Comparison of ENCODE assay signal across 1 cellular context in the genomic region with DNA sequence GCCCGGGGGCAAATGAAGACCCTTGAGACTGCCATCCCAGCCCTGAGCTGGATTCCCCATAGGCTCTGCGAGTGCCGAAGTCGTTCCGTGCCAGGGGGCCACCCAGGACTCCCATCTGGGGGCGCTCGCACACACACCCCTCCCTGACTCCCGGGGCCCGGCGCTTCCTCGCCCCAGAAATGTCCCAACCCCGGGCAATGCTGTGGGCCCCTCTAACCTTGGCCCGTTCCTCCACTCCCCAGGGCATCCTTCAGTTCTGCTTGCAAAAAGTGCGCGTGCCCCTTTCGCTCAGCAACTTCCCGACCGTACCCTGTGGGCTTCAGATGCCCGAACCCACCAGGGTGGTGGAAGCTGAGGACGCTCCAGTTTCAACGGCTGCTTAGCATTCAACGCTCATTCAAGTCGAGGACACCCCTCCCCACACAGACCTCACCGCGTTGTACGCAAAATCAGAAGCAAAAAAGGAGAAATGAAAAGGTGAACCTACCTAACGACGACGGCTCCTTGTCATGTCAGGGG.
TF ChIP-seq lines count a peak whose summit lies in the region.

No MANE protein-coding gene starts in this region.

TF ChIP-seq in GM12878, 131 proteins besides CTCF, POLR2A, EP300 and RAD21 (continued from another document):
- TF ChIP-seq, protein P1, sequence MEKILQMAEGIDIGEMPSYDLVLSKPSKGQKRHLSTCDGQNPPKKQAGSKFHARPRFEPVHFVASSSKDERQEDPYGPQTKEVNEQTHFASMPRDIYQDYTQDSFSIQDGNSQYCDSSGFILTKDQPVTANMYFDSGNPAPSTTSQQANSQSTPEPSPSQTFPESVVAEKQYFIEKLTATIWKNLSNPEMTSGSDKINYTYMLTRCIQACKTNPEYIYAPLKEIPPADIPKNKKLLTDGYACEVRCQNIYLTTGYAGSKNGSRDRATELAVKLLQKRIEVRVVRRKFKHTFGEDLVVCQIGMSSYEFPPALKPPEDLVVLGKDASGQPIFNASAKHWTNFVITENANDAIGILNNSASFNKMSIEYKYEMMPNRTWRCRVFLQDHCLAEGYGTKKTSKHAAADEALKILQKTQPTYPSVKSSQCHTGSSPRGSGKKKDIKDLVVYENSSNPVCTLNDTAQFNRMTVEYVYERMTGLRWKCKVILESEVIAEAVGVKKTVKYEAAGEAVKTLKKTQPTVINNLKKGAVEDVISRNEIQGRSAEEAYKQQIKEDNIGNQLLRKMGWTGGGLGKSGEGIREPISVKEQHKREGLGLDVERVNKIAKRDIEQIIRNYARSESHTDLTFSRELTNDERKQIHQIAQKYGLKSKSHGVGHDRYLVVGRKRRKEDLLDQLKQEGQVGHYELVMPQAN (conservative IDR thresholded peaks at IDR 0.05), result peak; percentile 3; the same call in 1 of the 2 replicates
- TF ChIP-seq SP1 (IDR thresholded peaks at IDR 0.05; ENCODE audit: low read depth, low read length) (no peak), FOS (IDR thresholded peaks at IDR 0.05; ENCODE audit: borderline replicate concordance, extremely low read depth, insufficient read length) (no peak), SUPT20H (IDR thresholded peaks at IDR 0.05; ENCODE audit: borderline replicate concordance, control insufficient read depth, low read depth, low read length) (no peak), HDGF (IDR thresholded peaks at IDR 0.05) (no peak), DPF2 (IDR thresholded peaks at IDR 0.05) (peak; percentile 17; the same call in 1 of the 2 replicates), STAT1 (conservative IDR thresholded peaks at IDR 0.05) (no peak), CBX5 (IDR thresholded peaks at IDR 0.05; ENCODE audit: low read depth) (no peak), SRF (IDR thresholded peaks at IDR 0.05; ENCODE audit: low read depth in 2 of 2, low read length in 2 of 2) (no peak), CUX1 (IDR thresholded peaks at IDR 0.05; ENCODE audit: insufficient replicate concordance, low read depth, low read length) (no peak), IKZF1 (conservative IDR thresholded peaks at IDR 0.05) (no peak)
- TF ChIP-seq, protein P2, sequence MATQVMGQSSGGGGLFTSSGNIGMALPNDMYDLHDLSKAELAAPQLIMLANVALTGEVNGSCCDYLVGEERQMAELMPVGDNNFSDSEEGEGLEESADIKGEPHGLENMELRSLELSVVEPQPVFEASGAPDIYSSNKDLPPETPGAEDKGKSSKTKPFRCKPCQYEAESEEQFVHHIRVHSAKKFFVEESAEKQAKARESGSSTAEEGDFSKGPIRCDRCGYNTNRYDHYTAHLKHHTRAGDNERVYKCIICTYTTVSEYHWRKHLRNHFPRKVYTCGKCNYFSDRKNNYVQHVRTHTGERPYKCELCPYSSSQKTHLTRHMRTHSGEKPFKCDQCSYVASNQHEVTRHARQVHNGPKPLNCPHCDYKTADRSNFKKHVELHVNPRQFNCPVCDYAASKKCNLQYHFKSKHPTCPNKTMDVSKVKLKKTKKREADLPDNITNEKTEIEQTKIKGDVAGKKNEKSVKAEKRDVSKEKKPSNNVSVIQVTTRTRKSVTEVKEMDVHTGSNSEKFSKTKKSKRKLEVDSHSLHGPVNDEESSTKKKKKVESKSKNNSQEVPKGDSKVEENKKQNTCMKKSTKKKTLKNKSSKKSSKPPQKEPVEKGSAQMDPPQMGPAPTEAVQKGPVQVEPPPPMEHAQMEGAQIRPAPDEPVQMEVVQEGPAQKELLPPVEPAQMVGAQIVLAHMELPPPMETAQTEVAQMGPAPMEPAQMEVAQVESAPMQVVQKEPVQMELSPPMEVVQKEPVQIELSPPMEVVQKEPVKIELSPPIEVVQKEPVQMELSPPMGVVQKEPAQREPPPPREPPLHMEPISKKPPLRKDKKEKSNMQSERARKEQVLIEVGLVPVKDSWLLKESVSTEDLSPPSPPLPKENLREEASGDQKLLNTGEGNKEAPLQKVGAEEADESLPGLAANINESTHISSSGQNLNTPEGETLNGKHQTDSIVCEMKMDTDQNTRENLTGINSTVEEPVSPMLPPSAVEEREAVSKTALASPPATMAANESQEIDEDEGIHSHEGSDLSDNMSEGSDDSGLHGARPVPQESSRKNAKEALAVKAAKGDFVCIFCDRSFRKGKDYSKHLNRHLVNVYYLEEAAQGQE (IDR thresholded peaks at IDR 0.05; ENCODE audit: low read depth, low read length), result no peak
- TF ChIP-seq, protein P3, sequence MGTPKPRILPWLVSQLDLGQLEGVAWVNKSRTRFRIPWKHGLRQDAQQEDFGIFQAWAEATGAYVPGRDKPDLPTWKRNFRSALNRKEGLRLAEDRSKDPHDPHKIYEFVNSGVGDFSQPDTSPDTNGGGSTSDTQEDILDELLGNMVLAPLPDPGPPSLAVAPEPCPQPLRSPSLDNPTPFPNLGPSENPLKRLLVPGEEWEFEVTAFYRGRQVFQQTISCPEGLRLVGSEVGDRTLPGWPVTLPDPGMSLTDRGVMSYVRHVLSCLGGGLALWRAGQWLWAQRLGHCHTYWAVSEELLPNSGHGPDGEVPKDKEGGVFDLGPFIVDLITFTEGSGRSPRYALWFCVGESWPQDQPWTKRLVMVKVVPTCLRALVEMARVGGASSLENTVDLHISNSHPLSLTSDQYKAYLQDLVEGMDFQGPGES (IDR thresholded peaks at IDR 0.05), result no peak
